8 cellular contexts compared by ENCODE assay signal in genomic region chr1:226738421-226738994, GRCh38. TPM values are rescaled to one million over a fixed set of nuclear protein-coding genes. Genes with fewer than 3 reads are reported as not detected.
DNase-seq lines count a peak whose midpoint lies in the region; ATAC-seq, FAIRE-seq and TF ChIP-seq lines count a peak whose summit lies in the region.

No MANE protein-coding gene starts in this region.

- TF ChIP-seq RAD21 in A549 (conservative IDR thresholded peaks at IDR 0.05 in 1 of 2, IDR thresholded peaks at IDR 0.05 in 1 of 2) (peak; percentile 10 to 15; a peak in 2 of 5 replicates), HepG2 (CRISPR knock-in tag; IDR thresholded peaks at IDR 0.05) (no peak)

- H3K9me3 ChIP-seq in A549: peaks cover 2% of the 10 kb centered on the region; the same call in 1 of the 3 replicates
- peaks cover 3% of the 10 kb centered on the region for H3K9me3 ChIP-seq in HepG2 (ENCODE audit: low read length)

- no peak overlapping the region for H2AFZ ChIP-seq in HepG2 (ENCODE audit: low read length)

- intact Hi-C loops in HepG2 (cut with micrococcal nuclease; ENCODE audit: unreplicated experiment): no loop called here

- H3K4me1 Mint-ChIP-seq in stimulated activated naive CD8-positive, alpha-beta T cell treated with anti-CD3 and anti-CD28 coated beads, Interleukin-15, Interleukin-2, amounts not matched to agents 100 ng/mL and 50 ng/mL, for 24 hours (ENCODE audit: low read depth): peaks cover 50% of the 10 kb centered on the region

- no peaks in the 10 kb centered on the region for H3K79me2 ChIP-seq in HepG2 (ENCODE audit: insufficient read depth, low read length)

- in situ Hi-C loops in HepG2 (cut with HindIII; ENCODE audit: extremely low pct_ligation_motif_present, low pct_unique_long_range_greater_than_20kb): no loop called here

- no peaks in the 10 kb centered on the region for H3K27me3 Mint-ChIP-seq in stimulated activated naive CD8-positive, alpha-beta T cell treated with anti-CD3 and anti-CD28 coated beads, Interleukin-15, Interleukin-2, amounts not matched to agents 100 ng/mL and 50 ng/mL, for 24 hours

- no peaks in the 10 kb centered on the region for H3K36me3 ChIP-seq in HepG2 (replicated peaks in 1 of 2; ENCODE audit: control insufficient read depth in 1 of 2, insufficient read depth in 2 of 2, low read length in 2 of 2)

- peaks cover 14 to 72% of the 10 kb centered on the region in 2 experiments for H3K27me3 ChIP-seq in HepG2 (ENCODE audit: control insufficient read depth in 1 of 2, insufficient read depth in 2 of 2, low read length in 2 of 2)

- DNase-seq in A549 (ENCODE audit: low read depth in 1 of 2, low spot score in 1 of 2) (peak in 1 of 2 experiments; percentile 44), T-helper 9 cell (peak; percentile 25), HepG2 (ENCODE audit: low spot score) (no peak), foreskin melanocyte (no peak)

- POLR2A ChIA-PET in A549 (lab: Yijun Ruan, JAX) (interaction anchor here (0.6 kb wide), 1 partner anchor 77 kb away, joined by 11 read pairs; no protein-coding TSS in a partner anchor), HepG2 (lab: Yijun Ruan, JAX) (no interaction called here)

- TF ChIP-seq CTCF in A549 (IDR thresholded peaks at IDR 0.05): no peak
- no peak for TF ChIP-seq CTCF in HepG2 (CRISPR knock-in tag; IDR thresholded peaks at IDR 0.05)

- peaks cover 24% of the 10 kb centered on the region for H3K36me3 Mint-ChIP-seq in stimulated activated naive CD8-positive, alpha-beta T cell treated with anti-CD3 and anti-CD28 coated beads, Interleukin-15, Interleukin-2, amounts not matched to agents 100 ng/mL and 50 ng/mL, for 24 hours (ENCODE audit: low read depth)

- H4K20me1 ChIP-seq in HepG2 (ENCODE audit: insufficient read depth, low read length): 0 out of 2 replicates have a peak, but pooled peaks cover 2% of the 10 kb centered on the region

- H3K27ac ChIP-seq in A549: peak overlapping the region; percentile 80 to 91
- peak overlapping the region; percentile 95 for H3K27ac ChIP-seq in cingulate gyrus (ENCODE audit: low read depth, low read length)
- no peak overlapping the region for H3K27ac ChIP-seq in HepG2 (ENCODE audit: extremely low read length, insufficient read depth, low read length)

- CTCF ChIA-PET in A549 (lab: Yijun Ruan, JAX) (interaction anchor here (0.9 to 1.5 kb wide), 3 partner anchors 64 to 90 kb away, joined by 3 to 6 read pairs (median 4); no protein-coding TSS in a partner anchor), HepG2 (lab: Yijun Ruan, JAX; ENCODE audit: low intra/inter-chr PET ratio, low total read pairs) (no interaction called here)

- 1% methylated on average over 29 of the region's 52 CpGs for WGBS in A549 (ENCODE audit: missing lambda C conversion rate)
- 0% methylated on average over 10 of the region's 52 CpGs for WGBS in HepG2 (ENCODE audit: low lambda C conversion rate)

- peaks cover 3% of the 10 kb centered on the region for H3K9me3 Mint-ChIP-seq in stimulated activated naive CD8-positive, alpha-beta T cell treated with anti-CD3 and anti-CD28 coated beads, Interleukin-15, Interleukin-2, amounts not matched to agents 100 ng/mL and 50 ng/mL, for 24 hours

- TF ChIP-seq EP300 in A549 (IDR thresholded peaks at IDR 0.05) (no peak), HepG2 (IDR thresholded peaks at IDR 0.05; ENCODE audit: low read depth in 2 of 2, low read length in 2 of 2) (no peak), HepG2 (CRISPR knock-in tag; IDR thresholded peaks at IDR 0.05; ENCODE audit: borderline replicate concordance) (no peak)

- ATAC-seq in A549 (peak; percentile 87 to 92), HG03439 (IDR thresholded peaks at IDR 0.05; ENCODE audit: unreplicated experiment) (peak; percentile 19), HepG2 (peak; percentile 66)

- no peak overlapping the region for H3K9ac ChIP-seq in HepG2 (ENCODE audit: insufficient read depth, low read depth, low read length)

- H3K4me3 ChIP-seq in A549: peak overlapping the region; percentile 58
- peak overlapping the region; percentile 3 to 49 (median 21); a peak in 3 of 6 replicates for H3K4me3 ChIP-seq in HepG2 (replicated peaks in 1 of 3; ENCODE audit: insufficient read depth in 1 of 3, low read depth in 2 of 3, low read length in 3 of 3)

- H3K4me3 Mint-ChIP-seq in stimulated activated naive CD8-positive, alpha-beta T cell treated with anti-CD3 and anti-CD28 coated beads, Interleukin-15, Interleukin-2, amounts not matched to agents 100 ng/mL and 50 ng/mL, for 24 hours: peak overlapping the region; percentile 99

- peak; percentile 32; the same call in 1 of the 2 replicates for TF ChIP-seq POLR2A in A549 (IDR thresholded peaks at IDR 0.05; ENCODE audit: low read length)
- peak; percentile 21 for TF ChIP-seq POLR2A in GM10847 (IDR thresholded peaks at IDR 0.05; ENCODE audit: extremely low read depth, insufficient read length)
- no peak for TF ChIP-seq POLR2A in HepG2 (IDR thresholded peaks at IDR 0.05; ENCODE audit: insufficient read depth in 1 of 2, low read depth in 2 of 2, low read length in 2 of 2)

- H3K4me1 ChIP-seq in A549 (0 out of 3 replicates have a peak, but pooled peaks cover 5% of the 10 kb centered on the region), HepG2 (ENCODE audit: insufficient read depth, low read length) (peaks cover 15% of the 10 kb centered on the region)

- H3K27ac Mint-ChIP-seq in stimulated activated naive CD8-positive, alpha-beta T cell treated with anti-CD3 and anti-CD28 coated beads, Interleukin-15, Interleukin-2, amounts not matched to agents 100 ng/mL and 50 ng/mL, for 24 hours: peak overlapping the region; percentile 98

- FAIRE-seq in A549 (lab: Jason Lieb, UNC): no peak
- FAIRE-seq in HepG2 (lab: Jason Lieb, UNC): no peak

- BruUV-seq in HepG2 (replicated peaks; lab: Mats Ljungman, UMichigan): no TSS peak

- H3K4me2 ChIP-seq in A549 (peak overlapping the region; percentile 99), HepG2 (ENCODE audit: low read depth, low read length) (peak overlapping the region; percentile 55)

TF ChIP-seq in A549, 52 proteins besides CTCF, POLR2A, EP300 and RAD21 (continues in another document):
- TF ChIP-seq EHF (CRISPR knock-in tag; IDR thresholded peaks at IDR 0.05) (no peak), RCOR1 (IDR thresholded peaks at IDR 0.05; ENCODE audit: low read depth, low read length) (no peak), POLR2AphosphoS2 (conservative IDR thresholded peaks at IDR 0.05; ENCODE audit: low read length) (no peak)

TF ChIP-seq in HepG2, 621 proteins besides CTCF, POLR2A, EP300 and RAD21 (continues in another document):
- no peak for TF ChIP-seq ATF3 (CRISPR knock-in tag; IDR thresholded peaks at IDR 0.05)
- no peak for TF ChIP-seq KMT2A (CRISPR knock-in tag; IDR thresholded peaks at IDR 0.05)
- no peak for TF ChIP-seq HNF4A (CRISPR knock-in tag; IDR thresholded peaks at IDR 0.05)
- TF ChIP-seq DMAP1 (CRISPR knock-in tag; IDR thresholded peaks at IDR 0.05): no peak
- TF ChIP-seq ESRRA (CRISPR knock-in tag; IDR thresholded peaks at IDR 0.05; ENCODE audit: low read depth): no peak
- TF ChIP-seq HDAC6 (IDR thresholded peaks at IDR 0.05; ENCODE audit: low read depth, low read length): no peak
- no peak for TF ChIP-seq MTA3 (CRISPR knock-in tag; IDR thresholded peaks at IDR 0.05)
- TF ChIP-seq STAT5B (CRISPR knock-in tag; IDR thresholded peaks at IDR 0.05): no peak

RNA-seq across cellular contexts. Expression of gene ITPKB, which starts 0.6 kb away (rescaled TPM):
- polyA plus RNA-seq in A549 (2011; rRNA removed) (1.7 and 2.1 TPM in 2 replicates), A549 (2017; fragmentation: RNase III; extraction: RNeasy Plus Mini Kit Qiagen cat#74134 plus additional on column Dnase treatment) (1.8 to 2.8 TPM (median 2.6 TPM) in 3 replicates), HepG2 (2011; rRNA removed) (not detected in 2 replicates)
- polyA plus RNA-seq in A549 (2012; cell fraction: cytosol; rRNA removed): 0.74 and 1.1 TPM in 2 replicates
- 1.7 and 1.9 TPM in 2 replicates for polyA plus RNA-seq in A549 (2012; cell fraction: nucleus; rRNA removed)
- 4.9 and 5.6 TPM in 2 replicates for polyA minus RNA-seq in A549 (2011; rRNA and poly(A)+ RNA removed)
- total RNA-seq in HepG2 (2016; rRNA removed; fragmentation: Illumina TruSeq; extraction: Trizol): not detected in 2 replicates
- total RNA-seq in HepG2 (2016; cell fraction: cytosol; rRNA removed; fragmentation: Illumina TruSeq; extraction: Trizol; ENCODE audit: low read depth): not detected in 2 replicates
- not detected in 2 replicates for total RNA-seq in HepG2 (2016; cell fraction: insoluble cytoplasmic fraction; rRNA removed; fragmentation: Illumina TruSeq; extraction: Trizol)
- total RNA-seq in HepG2 (2016; cell fraction: membrane; rRNA removed; fragmentation: Illumina TruSeq; extraction: Trizol): not detected in 2 replicates
- not detected in 2 replicates for total RNA-seq in HepG2 (2016; cell fraction: nucleus; rRNA removed; fragmentation: Illumina TruSeq; extraction: Trizol)
- not detected in 2 replicates for polyA plus RNA-seq in HepG2 (2011; cell fraction: cytosol; rRNA removed)
- polyA plus RNA-seq in HepG2 (2011; cell fraction: nucleus; rRNA removed): not detected in 2 replicates
- not detected in 2 replicates for polyA plus RNA-seq in HepG2 (2012)
- polyA plus RNA-seq in HepG2 (2016; cell fraction: cytosol; fragmentation: Illumina TruSeq; extraction: Trizol; ENCODE audit: low read depth): not detected in 2 replicates
- polyA plus RNA-seq in HepG2 (2016; cell fraction: insoluble cytoplasmic fraction; fragmentation: Illumina TruSeq; extraction: Trizol; ENCODE audit: low read depth): not detected in 2 replicates
- not detected in 2 replicates for polyA plus RNA-seq in HepG2 (2016; cell fraction: membrane; fragmentation: Illumina TruSeq; extraction: Trizol; ENCODE audit: low read depth)
- not detected in 2 replicates for polyA plus RNA-seq in HepG2 (2016; cell fraction: nucleus; fragmentation: Illumina TruSeq; extraction: Trizol; ENCODE audit: insufficient read depth, low read depth)
- polyA minus RNA-seq in HepG2 (2011; rRNA and poly(A)+ RNA removed; ENCODE audit: low replicate concordance): 0.84 TPM in 1 of 2 replicates, not detected in the other
- not detected in 2 replicates for polyA minus RNA-seq in HepG2 (2011; cell fraction: cytosol; rRNA and poly(A)+ RNA removed)
- not detected in 2 replicates for polyA minus RNA-seq in HepG2 (2011; cell fraction: nucleus; rRNA and poly(A)+ RNA removed)

Comparison
In these comparisons a context has a peak if more than half of its experiments do, and no peak if none do; other contexts are left out.
1. ATAC-seq: peak in every context shown above with its lines; median percentile 90 in A549; 66 in HepG2; 19 in HG03439.
2. POLR2A ChIP-seq: peak in A549 (single experiment) and GM10847 (single experiment); none in HepG2 (0 of 2).
3. Of the 38 proteins assayed by ChIP-seq in both HepG2 and A549: peak only in HepG2: none; only in A549: MAX, POLR2A and RAD21; in both: none; in neither: 35.